Comparison of ENCODE assay signal across 14 cellular contexts in genomic region chr10:33209777-33210176, GRCh38.
DNase-seq lines count a peak whose midpoint lies in the region; FAIRE-seq and TF ChIP-seq lines count a peak whose summit lies in the region.
"Had no signal": no experiment of that assay in that cellular context is flagged by ENCODE, and none has a peak within 500 bp of the region (broad histone marks: within the 10 kb centered on the region; RNA-seq: fewer than 3 reads in every experiment).

No MANE protein-coding gene starts in this region.

- TF ChIP-seq CTCF in RWPE1 (conservative IDR thresholded peaks at IDR 0.05; ENCODE audit: low read depth), result no peak

- H3K9me3 ChIP-seq in MG63, result no peaks in the 10 kb centered on the region
- H3K9me3 ChIP-seq: A549, Caco-2 had no signal

- CTCF ChIA-PET in RWPE1 (lab: Yijun Ruan, JAX), result interaction anchor here (0.8 kb wide), 1 partner anchor 83 kb away, joined by 3 read pairs; no protein-coding TSS in a partner anchor

- DNase-seq in HTR-8/SVneo (ENCODE audit: insufficient read length, low spot score), result no peak
- DNase-seq in MG63, result peak; percentile 2
- no peak for DNase-seq in RWPE1 (ENCODE audit: low spot score)
- peak; percentile 63 for DNase-seq in renal cortical epithelial cell (ENCODE audit: low read depth)
- no peak for DNase-seq in COLO829 (ENCODE audit: low spot score)
- no peak for DNase-seq in GM03348 (ENCODE audit: low spot score)
- DNase-seq: Caco-2; CD8-positive, alpha-beta T cell; DND-41; GDM1; H7 had no signal

- no peaks in the 10 kb centered on the region for H3K36me3 ChIP-seq in MG63

- POLR2A ChIA-PET in RWPE1 (lab: Yijun Ruan, JAX; ENCODE audit: low non-redundant PET), result no interaction called here

- no peaks in the 10 kb centered on the region for H3K27me3 ChIP-seq in MG63

- H3K27ac ChIP-seq in RWPE1, result peak overlapping the region; percentile 1; the same call in 1 of the 2 replicates

- no peak overlapping the region for H3K4me3 ChIP-seq in MG63
- H3K4me3 ChIP-seq: A549, GM23338 had no signal

- peak; percentile 51 for FAIRE-seq in HTR-8/SVneo (lab: Jason Lieb, UNC)
- FAIRE-seq: A549, HepG2 had no signal

Comparison
In these comparisons a context has a peak if more than half of its experiments do, and no peak if none do; other contexts are left out.
1. DNase-seq: peak in MG63 (single experiment) and renal cortical epithelial cell (single experiment); none in HTR-8/SVneo (single experiment), RWPE1 (single experiment), COLO829 (single experiment) and GM03348 (single experiment).